ENCODE assay signal across 8 cellular contexts in the genomic region with DNA sequence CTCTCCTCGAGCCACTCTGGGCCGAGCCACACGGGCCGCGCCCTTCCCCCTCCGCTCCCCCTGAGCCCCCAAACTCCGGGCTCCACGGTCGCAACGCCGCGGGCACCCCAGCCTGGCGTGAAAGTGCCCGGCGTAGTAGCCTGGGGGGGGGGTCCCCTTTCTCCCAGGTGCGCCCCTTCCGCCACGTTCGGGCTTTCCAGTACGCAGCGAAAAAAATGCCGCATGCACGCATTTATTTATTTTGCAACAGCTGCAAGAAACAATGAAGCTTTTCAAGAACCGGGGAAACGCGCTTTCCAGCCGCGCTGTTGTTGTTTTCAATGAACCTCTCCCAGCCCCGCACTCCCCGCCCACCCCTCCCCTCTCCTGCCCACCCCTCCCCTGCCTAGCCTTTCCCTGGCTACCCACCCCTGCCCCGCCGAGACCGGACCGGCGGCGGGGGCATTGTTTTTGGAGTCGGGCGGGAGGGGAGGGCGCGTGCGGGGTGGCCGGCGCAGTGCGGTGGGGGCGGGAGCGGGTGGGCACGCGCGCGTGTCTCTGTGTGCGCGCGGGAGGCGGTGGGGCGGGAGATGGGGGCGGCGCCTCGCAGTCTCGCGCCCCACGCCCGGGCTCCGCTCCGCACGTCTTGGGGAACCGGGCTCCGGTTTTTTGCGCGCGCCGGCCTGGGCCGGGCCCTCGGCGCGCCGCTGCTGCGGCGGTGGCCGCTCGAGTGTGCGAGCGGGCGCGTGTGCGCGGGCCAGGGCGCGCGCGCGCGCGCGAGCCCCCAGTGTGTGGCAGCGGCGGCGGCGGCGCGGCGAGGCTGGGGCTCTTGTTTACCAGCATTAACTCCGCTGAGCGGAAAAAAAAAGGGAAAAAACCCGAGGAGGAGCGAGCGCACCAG. TPM values are rescaled to one million over a fixed set of nuclear protein-coding genes. Genes with fewer than 3 reads are reported as not detected.
A peak's percentile ranks its signal among the peaks of the same experiment; 100 is the strongest.
DNase-seq lines count a peak whose midpoint lies in the region; ATAC-seq and TF ChIP-seq lines count a peak whose summit lies in the region.

A gene (plus strand): TSS at position 766 of the 880 bp plus-strand sequence. CDS start 1,043 bp downstream, outside the sequence.

- POLR2A ChIA-PET in WTC11 (lab: Charles Lee) = interaction anchor here (0.5 to 2.0 kb wide), 4 partner anchors 99 to 197 kb away, joined by 3 to 4 read pairs (median 3); no protein-coding TSS in a partner anchor

- peak; percentile 93 for DNase-seq in NCI-H82 (lab: John Stamatoyannopoulos, UW)
- DNase-seq in NCI-H82 treated with DMSO at 0.1 percent for 48 hours (lab: John Stamatoyannopoulos, UW; ENCODE audit: unreplicated experiment) = no peak
- peak; percentile 90 for DNase-seq in NCI-H2171 (lab: John Stamatoyannopoulos, UW)
- peak; percentile 69 for DNase-seq in WTC11 (ENCODE audit: low spot score)
- peak in 58 of 61 donors; percentile 30 to 98 (median 82) for DNase-seq in caudate nucleus (lab: John Stamatoyannopoulos, UW)
- peak; percentile 97 for DNase-seq in iris pigment epithelial cell (ENCODE audit: low read depth)
- DNase-seq in spleen = peak; percentile 97

- ATAC-seq in HG03060 (IDR thresholded peaks at IDR 0.05; ENCODE audit: low read depth, unreplicated experiment) (peak; percentile 35), WTC11 (peak; percentile 39)

- H3K9me3 Mint-ChIP-seq in WTC11 = no peaks in the 10 kb centered on the region

- peaks cover 6 to 49% (median 26%) of the 10 kb centered on the region in 6 donors for H3K4me1 ChIP-seq in spleen

- no peaks in the 10 kb centered on the region; the same call in 1 of the 2 replicates for H3K27me3 Mint-ChIP-seq in WTC11 (ENCODE audit: low read depth)

- intact Hi-C loops in spleen (cut with DNase I; ENCODE audit: low total_unique reads) = loop anchor here (10.0 kb wide), 1 partner anchor 127 kb away; no protein-coding TSS in a partner anchor

- H3K27ac ChIP-seq in caudate nucleus (ENCODE audit: low read depth, low read length) (peak within 1 kb of the TSS; percentile 90), spleen (peak within 1 kb of the TSS; percentile 74 to 93 (median 92))

- no peak for TF ChIP-seq POLR2A in spleen (IDR thresholded peaks at IDR 0.05)

- no peaks in the 10 kb centered on the region for H3K36me3 ChIP-seq in spleen

- H3K27me3 ChIP-seq in spleen (replicated peaks in 1 of 7) = peaks cover 0 to 51% (median 15%) of the 10 kb centered on the region in 7 donors

- no peaks in the 10 kb centered on the region for H3K9me3 ChIP-seq in spleen

- peak within 1 kb of the TSS; percentile 72 to 96 (median 90) for H3K4me3 ChIP-seq in spleen

- peak within 1 kb of the TSS; percentile 78 for H3K4me3 Mint-ChIP-seq in WTC11

- H3K36me3 Mint-ChIP-seq in WTC11 = no peaks in the 10 kb centered on the region

- 0 out of 2 replicates have a peak, but pooled peaks have one; percentile 5 for TF ChIP-seq CTCF in WTC11 (IDR thresholded peaks at IDR 0.05)
- TF ChIP-seq CTCF in spleen (IDR thresholded peaks at IDR 0.05 in 8 of 11, conservative IDR thresholded peaks at IDR 0.05 in 3 of 11) = peak in 8 of 11 experiments; percentile 8 to 56 (median 49)

- 0 to 2% (median 0%) methylated on average over 27 to 106 of the region's 106 CpGs for WGBS in spleen, 5 donors

- peak within 1 kb of the TSS; percentile 93; the same call in 1 of the 2 replicates for H3K27ac Mint-ChIP-seq in WTC11

- CTCF ChIA-PET in WTC11 (lab: Charles Lee) = interaction anchor here (0.9 to 3.7 kb wide), 16 partner anchors 12 to 208 kb away, joined by 3 to 33 read pairs (median 4); no protein-coding TSS in a partner anchor

- H3K4me1 Mint-ChIP-seq in WTC11 = peaks cover 28% of the 10 kb centered on the region

TF ChIP-seq in WTC11, 78 proteins besides CTCF, POLR2A, EP300 and RAD21 (continues in another document):
- TF ChIP-seq TCF7 (CRISPR knock-in tag; IDR thresholded peaks at IDR 0.05; ENCODE audit: low read depth) (no peak), ZNF423 (CRISPR knock-in tag; IDR thresholded peaks at IDR 0.05) (no peak), GRHL2 (CRISPR knock-in tag; IDR thresholded peaks at IDR 0.05; ENCODE audit: insufficient replicate concordance, severe bottlenecking) (no peak), MXD4 (CRISPR knock-in tag; IDR thresholded peaks at IDR 0.05; ENCODE audit: borderline replicate concordance) (no peak), ATF1 (CRISPR knock-in tag; IDR thresholded peaks at IDR 0.05) (no peak), ELF4 (CRISPR knock-in tag; IDR thresholded peaks at IDR 0.05; ENCODE audit: low read depth) (no peak), ZBTB21 (CRISPR knock-in tag; IDR thresholded peaks at IDR 0.05; ENCODE audit: borderline replicate concordance) (no peak), SP1 (CRISPR knock-in tag; conservative IDR thresholded peaks at IDR 0.05) (peak; percentile 48), ETV6 (CRISPR knock-in tag; IDR thresholded peaks at IDR 0.05) (no peak), ZNF396 (CRISPR knock-in tag; IDR thresholded peaks at IDR 0.05; ENCODE audit: borderline replicate concordance) (0 out of 2 replicates have a peak, but pooled peaks have one; percentile 27), NFATC4 (CRISPR knock-in tag; IDR thresholded peaks at IDR 0.05) (no peak), HMGA2 (CRISPR knock-in tag; IDR thresholded peaks at IDR 0.05) (no peak)
- TF ChIP-seq, protein P1, sequence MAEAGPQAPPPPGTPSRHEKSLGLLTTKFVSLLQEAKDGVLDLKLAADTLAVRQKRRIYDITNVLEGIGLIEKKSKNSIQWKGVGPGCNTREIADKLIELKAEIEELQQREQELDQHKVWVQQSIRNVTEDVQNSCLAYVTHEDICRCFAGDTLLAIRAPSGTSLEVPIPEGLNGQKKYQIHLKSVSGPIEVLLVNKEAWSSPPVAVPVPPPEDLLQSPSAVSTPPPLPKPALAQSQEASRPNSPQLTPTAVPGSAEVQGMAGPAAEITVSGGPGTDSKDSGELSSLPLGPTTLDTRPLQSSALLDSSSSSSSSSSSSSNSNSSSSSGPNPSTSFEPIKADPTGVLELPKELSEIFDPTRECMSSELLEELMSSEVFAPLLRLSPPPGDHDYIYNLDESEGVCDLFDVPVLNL (CRISPR knock-in tag; IDR thresholded peaks at IDR 0.05; ENCODE audit: borderline replicate concordance, low read depth) = 0 out of 2 replicates have a peak, but pooled peaks have one; percentile 9
- TF ChIP-seq, protein P2, sequence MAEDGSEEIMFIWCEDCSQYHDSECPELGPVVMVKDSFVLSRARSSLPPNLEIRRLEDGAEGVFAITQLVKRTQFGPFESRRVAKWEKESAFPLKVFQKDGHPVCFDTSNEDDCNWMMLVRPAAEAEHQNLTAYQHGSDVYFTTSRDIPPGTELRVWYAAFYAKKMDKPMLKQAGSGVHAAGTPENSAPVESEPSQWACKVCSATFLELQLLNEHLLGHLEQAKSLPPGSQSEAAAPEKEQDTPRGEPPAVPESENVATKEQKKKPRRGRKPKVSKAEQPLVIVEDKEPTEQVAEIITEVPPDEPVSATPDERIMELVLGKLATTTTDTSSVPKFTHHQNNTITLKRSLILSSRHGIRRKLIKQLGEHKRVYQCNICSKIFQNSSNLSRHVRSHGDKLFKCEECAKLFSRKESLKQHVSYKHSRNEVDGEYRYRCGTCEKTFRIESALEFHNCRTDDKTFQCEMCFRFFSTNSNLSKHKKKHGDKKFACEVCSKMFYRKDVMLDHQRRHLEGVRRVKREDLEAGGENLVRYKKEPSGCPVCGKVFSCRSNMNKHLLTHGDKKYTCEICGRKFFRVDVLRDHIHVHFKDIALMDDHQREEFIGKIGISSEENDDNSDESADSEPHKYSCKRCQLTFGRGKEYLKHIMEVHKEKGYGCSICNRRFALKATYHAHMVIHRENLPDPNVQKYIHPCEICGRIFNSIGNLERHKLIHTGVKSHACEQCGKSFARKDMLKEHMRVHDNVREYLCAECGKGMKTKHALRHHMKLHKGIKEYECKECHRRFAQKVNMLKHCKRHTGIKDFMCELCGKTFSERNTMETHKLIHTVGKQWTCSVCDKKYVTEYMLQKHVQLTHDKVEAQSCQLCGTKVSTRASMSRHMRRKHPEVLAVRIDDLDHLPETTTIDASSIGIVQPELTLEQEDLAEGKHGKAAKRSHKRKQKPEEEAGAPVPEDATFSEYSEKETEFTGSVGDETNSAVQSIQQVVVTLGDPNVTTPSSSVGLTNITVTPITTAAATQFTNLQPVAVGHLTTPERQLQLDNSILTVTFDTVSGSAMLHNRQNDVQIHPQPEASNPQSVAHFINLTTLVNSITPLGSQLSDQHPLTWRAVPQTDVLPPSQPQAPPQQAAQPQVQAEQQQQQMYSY (CRISPR knock-in tag; IDR thresholded peaks at IDR 0.05) = peak; percentile 97
- TF ChIP-seq, protein P3, sequence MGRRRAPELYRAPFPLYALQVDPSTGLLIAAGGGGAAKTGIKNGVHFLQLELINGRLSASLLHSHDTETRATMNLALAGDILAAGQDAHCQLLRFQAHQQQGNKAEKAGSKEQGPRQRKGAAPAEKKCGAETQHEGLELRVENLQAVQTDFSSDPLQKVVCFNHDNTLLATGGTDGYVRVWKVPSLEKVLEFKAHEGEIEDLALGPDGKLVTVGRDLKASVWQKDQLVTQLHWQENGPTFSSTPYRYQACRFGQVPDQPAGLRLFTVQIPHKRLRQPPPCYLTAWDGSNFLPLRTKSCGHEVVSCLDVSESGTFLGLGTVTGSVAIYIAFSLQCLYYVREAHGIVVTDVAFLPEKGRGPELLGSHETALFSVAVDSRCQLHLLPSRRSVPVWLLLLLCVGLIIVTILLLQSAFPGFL (CRISPR knock-in tag; IDR thresholded peaks at IDR 0.05; ENCODE audit: borderline replicate concordance) = no peak
- TF ChIP-seq, protein P4, sequence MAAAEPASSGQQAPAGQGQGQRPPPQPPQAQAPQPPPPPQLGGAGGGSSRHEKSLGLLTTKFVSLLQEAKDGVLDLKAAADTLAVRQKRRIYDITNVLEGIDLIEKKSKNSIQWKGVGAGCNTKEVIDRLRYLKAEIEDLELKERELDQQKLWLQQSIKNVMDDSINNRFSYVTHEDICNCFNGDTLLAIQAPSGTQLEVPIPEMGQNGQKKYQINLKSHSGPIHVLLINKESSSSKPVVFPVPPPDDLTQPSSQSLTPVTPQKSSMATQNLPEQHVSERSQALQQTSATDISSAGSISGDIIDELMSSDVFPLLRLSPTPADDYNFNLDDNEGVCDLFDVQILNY (CRISPR knock-in tag; IDR thresholded peaks at IDR 0.05) = peak; percentile 11; the same call in 1 of the 2 replicates
- TF ChIP-seq, protein P5, sequence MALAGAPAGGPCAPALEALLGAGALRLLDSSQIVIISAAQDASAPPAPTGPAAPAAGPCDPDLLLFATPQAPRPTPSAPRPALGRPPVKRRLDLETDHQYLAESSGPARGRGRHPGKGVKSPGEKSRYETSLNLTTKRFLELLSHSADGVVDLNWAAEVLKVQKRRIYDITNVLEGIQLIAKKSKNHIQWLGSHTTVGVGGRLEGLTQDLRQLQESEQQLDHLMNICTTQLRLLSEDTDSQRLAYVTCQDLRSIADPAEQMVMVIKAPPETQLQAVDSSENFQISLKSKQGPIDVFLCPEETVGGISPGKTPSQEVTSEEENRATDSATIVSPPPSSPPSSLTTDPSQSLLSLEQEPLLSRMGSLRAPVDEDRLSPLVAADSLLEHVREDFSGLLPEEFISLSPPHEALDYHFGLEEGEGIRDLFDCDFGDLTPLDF (CRISPR knock-in tag; IDR thresholded peaks at IDR 0.05) = no peak

RNA-seq across cellular contexts. Expression of the gene that starts here (rescaled TPM):
- total RNA-seq in WTC11 (2021) = 116 to 125 TPM (median 120 TPM) in 3 replicates
- total RNA-seq in spleen = 100 to 1,000 TPM in 1 of 7 donors, 10 to 100 TPM in 6; 43.9 to 104 (median 53.8) TPM
- 1 to 10 TPM; 1.1 to 2.9 (median 2.0) TPM for polyA plus RNA-seq in spleen
